ENCODE assay signal across 8 cellular contexts in the genomic region with DNA sequence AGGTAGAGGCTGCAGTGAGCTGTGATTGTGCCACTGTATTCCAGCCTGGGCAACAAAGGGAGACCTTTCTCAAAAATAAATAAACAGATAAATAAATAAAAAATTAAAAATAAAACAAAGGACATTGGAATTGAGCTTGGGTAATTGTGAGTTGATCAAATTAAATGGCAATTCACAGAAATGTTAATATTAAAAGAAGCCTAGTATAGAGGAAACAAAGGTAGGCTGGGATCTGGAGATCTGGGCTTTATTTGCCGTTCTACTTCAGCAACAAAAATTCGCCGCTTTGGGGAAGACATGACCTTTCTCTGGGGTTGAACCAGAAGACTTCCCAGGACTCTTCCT. TPM values are rescaled to one million over a fixed set of nuclear protein-coding genes. Genes with fewer than 3 reads are reported as not detected.
DNase-seq lines count a peak whose midpoint lies in the region; ATAC-seq and TF ChIP-seq lines count a peak whose summit lies in the region.

No MANE protein-coding gene starts in this region.

- H3K9me2 ChIP-seq in GM23248 (ENCODE audit: insufficient read depth) (no peaks in the 10 kb centered on the region), SU-DHL-6 (replicated peaks; ENCODE audit: insufficient read depth, low read length) (no peaks in the 10 kb centered on the region)

- H3K27ac ChIP-seq in GM23248, result peak overlapping the region; percentile 66
- no peak overlapping the region for H3K27ac ChIP-seq in SU-DHL-6 (ENCODE audit: low read depth, low read length)

- DNase-seq in GM23248 (no peak), fibroblast of the aortic adventitia (ENCODE audit: low read depth) (no peak), skeletal muscle cell (ENCODE audit: low read depth) (no peak), GM19238 (ENCODE audit: insufficient read length, low spot score) (no peak), dermis blood vessel endothelial cell (no peak)

- H4K20me1 ChIP-seq in GM23248 (ENCODE audit: insufficient read depth) (no peaks in the 10 kb centered on the region), SU-DHL-6 (ENCODE audit: low read depth, low read length) (no peaks in the 10 kb centered on the region)

- H3F3A ChIP-seq in GM23248 (ENCODE audit: insufficient read depth) (peaks cover 16% of the 10 kb centered on the region; the same call in 1 of the 2 replicates), SU-DHL-6 (ENCODE audit: insufficient read depth) (0 out of 2 replicates have a peak, but pooled peaks cover 3% of the 10 kb centered on the region)

- ATAC-seq in HG02623 (IDR thresholded peaks at IDR 0.05; ENCODE audit: unreplicated experiment) (no peak), GM21515 (IDR thresholded peaks at IDR 0.05; ENCODE audit: unreplicated experiment) (no peak)

- H3K9me3 ChIP-seq in GM23248 (ENCODE audit: low read depth) (no peaks in the 10 kb centered on the region), SU-DHL-6 (ENCODE audit: insufficient read depth, low read length) (no peaks in the 10 kb centered on the region)

- H3K36me3 ChIP-seq in GM23248 (ENCODE audit: low read depth) (peaks cover 7% of the 10 kb centered on the region; the same call in 1 of the 2 replicates), SU-DHL-6 (ENCODE audit: low read length) (peaks cover 4% of the 10 kb centered on the region)

- H3K4me2 ChIP-seq in GM23248 (ENCODE audit: unreplicated experiment) (peak overlapping the region; percentile 85), SU-DHL-6 (ENCODE audit: low read depth, low read length, poor library complexity, severe bottlenecking) (peak overlapping the region; percentile 94)

- H2AFZ ChIP-seq in GM23248 (peak overlapping the region; percentile 97), SU-DHL-6 (ENCODE audit: low read depth, low read length, severe bottlenecking) (peak overlapping the region; percentile 84)

- TF ChIP-seq CTCF in SU-DHL-6 (IDR thresholded peaks at IDR 0.05; ENCODE audit: insufficient read depth, low read length, poor library complexity, severe bottlenecking), result no peak
- no peak for TF ChIP-seq CTCF in fibroblast of the aortic adventitia (IDR thresholded peaks at IDR 0.05; ENCODE audit: insufficient read depth, low read length)

- in situ Hi-C loops in GM23248 (cut with MboI), result no loop called here

- H3K9ac ChIP-seq in GM23248, result peak overlapping the region; percentile 89
- H3K9ac ChIP-seq in SU-DHL-6 (ENCODE audit: low read length), result peak overlapping the region; percentile 93

- WGBS in GM23248 (ENCODE audit: low coverage in 1 of 2, low lambda C conversion rate in 2 of 2, missing lambda C conversion rate in 2 of 2), 2 experiments, result 1 to 2% methylated on average over 3 of the region's 3 CpGs

- no peaks in the 10 kb centered on the region for H3K27me3 ChIP-seq in GM23248 (replicated peaks; ENCODE audit: insufficient read depth)
- no peaks in the 10 kb centered on the region for H3K27me3 ChIP-seq in SU-DHL-6 (ENCODE audit: low read length)

- peaks cover 16% of the 10 kb centered on the region for H3K4me1 ChIP-seq in GM23248 (ENCODE audit: insufficient read depth)

- H3K4me3 ChIP-seq in GM23248, result peak overlapping the region; percentile 93
- peak overlapping the region; percentile 91 for H3K4me3 ChIP-seq in SU-DHL-6 (ENCODE audit: insufficient read depth, low read length, poor library complexity, severe bottlenecking)
- H3K4me3 ChIP-seq in fibroblast of the aortic adventitia (ENCODE audit: low read depth, low read length), result peak overlapping the region; percentile 94
- H3K4me3 ChIP-seq in skeletal muscle cell (ENCODE audit: low read depth, low read length), result peak overlapping the region; percentile 97

- H3K79me2 ChIP-seq in GM23248 (ENCODE audit: insufficient read depth) (peaks cover 11% of the 10 kb centered on the region; the same call in 1 of the 2 replicates), SU-DHL-6 (ENCODE audit: insufficient read depth, low read length) (0 out of 2 replicates have a peak, but pooled peaks cover 10% of the 10 kb centered on the region)

RNA-seq across cellular contexts. Expression of gene VPS25, which starts 0.3 kb away (rescaled TPM):
- 93.0 and 96.0 TPM in 2 replicates for total RNA-seq in GM23248 (2014; rRNA removed; shearing (Covaris generic))
- 103 TPM in 2 replicates for polyA plus RNA-seq in GM23248 (2016; fragmentation: Nextera tagmentation; extraction: Ambion mirVana)
- total RNA-seq in fibroblast of the aortic adventitia (ENCODE audit: low replicate concordance) (4.2 and 57.2 TPM in 2 replicates), dermis blood vessel endothelial cell (46.5 and 53.4 TPM in 2 replicates)

RNA-seq across cellular contexts. Expression of gene WNK4, which starts 7.5 kb away (rescaled TPM):
- 3.0 and 3.4 TPM in 2 replicates for total RNA-seq in GM23248 (2014; rRNA removed; shearing (Covaris generic))
- 11.4 and 12.6 TPM in 2 replicates for polyA plus RNA-seq in GM23248 (2016; fragmentation: Nextera tagmentation; extraction: Ambion mirVana)
- total RNA-seq in fibroblast of the aortic adventitia (ENCODE audit: low replicate concordance), result 0.45 and 3.5 TPM in 2 replicates
- total RNA-seq in dermis blood vessel endothelial cell, result 3.4 TPM in 2 replicates

RNA-seq across cellular contexts. Expression of gene RAMP2, which starts 11.9 kb away (rescaled TPM):
- 3.7 TPM in 1 of 2 replicates, not detected in the other for total RNA-seq in GM23248 (2014; rRNA removed; shearing (Covaris generic))
- polyA plus RNA-seq in GM23248 (2016; fragmentation: Nextera tagmentation; extraction: Ambion mirVana), result 2.3 and 2.4 TPM in 2 replicates
- 0.27 and 4.8 TPM in 2 replicates for total RNA-seq in fibroblast of the aortic adventitia (ENCODE audit: low replicate concordance)
- 9.7 and 13.1 TPM in 2 replicates for total RNA-seq in dermis blood vessel endothelial cell

RNA-seq across cellular contexts. Expression of gene COA3, which starts 25.6 kb away (rescaled TPM):
- 39.1 and 48.0 TPM in 2 replicates for total RNA-seq in GM23248 (2014; rRNA removed; shearing (Covaris generic))
- 125 TPM in 2 replicates for polyA plus RNA-seq in GM23248 (2016; fragmentation: Nextera tagmentation; extraction: Ambion mirVana)
- 40.8 and 67.5 TPM in 2 replicates for total RNA-seq in fibroblast of the aortic adventitia (ENCODE audit: low replicate concordance)
- total RNA-seq in dermis blood vessel endothelial cell, result 52.5 and 75.7 TPM in 2 replicates

RNA-seq across cellular contexts. Expression of gene CNTD1, which starts 25.7 kb away (rescaled TPM):
- not detected in 2 replicates for total RNA-seq in GM23248 (2014; rRNA removed; shearing (Covaris generic))
- 0.14 and 0.71 TPM in 2 replicates for polyA plus RNA-seq in GM23248 (2016; fragmentation: Nextera tagmentation; extraction: Ambion mirVana)
- total RNA-seq in fibroblast of the aortic adventitia (ENCODE audit: low replicate concordance) (0.54 TPM in 1 of 2 replicates, not detected in the other), dermis blood vessel endothelial cell (0.34 TPM in 1 of 2 replicates, not detected in the other)
